In the genomic region with DNA sequence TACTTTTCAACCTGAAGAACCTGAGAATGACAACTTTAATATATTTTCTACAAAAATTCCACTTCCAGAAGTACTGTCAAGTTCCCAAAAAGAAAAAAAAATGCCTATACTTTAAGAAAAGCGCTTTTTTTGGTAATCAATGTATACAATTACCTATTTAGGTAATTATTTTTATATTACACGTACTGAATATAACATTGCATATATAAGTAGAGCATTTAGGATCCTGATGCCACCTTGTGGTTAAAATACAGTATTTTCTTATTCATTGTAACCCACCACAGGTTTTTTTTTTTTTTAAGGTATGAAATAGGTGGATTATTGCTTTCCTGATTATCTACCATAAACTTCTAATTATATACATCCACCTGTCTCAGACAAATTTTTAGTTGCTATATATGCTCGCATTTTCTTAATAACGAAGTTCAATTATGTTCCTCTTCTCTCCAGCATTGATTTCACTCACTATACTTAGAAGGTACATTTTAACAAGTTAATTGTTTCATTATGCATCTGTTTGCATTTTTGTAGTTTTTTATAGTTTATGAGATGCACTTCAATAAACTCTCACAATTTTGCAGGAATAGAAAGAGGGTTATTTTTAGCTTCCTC, we compare ENCODE assay signal across 8 cellular contexts. TPM values are rescaled to one million over a fixed set of nuclear protein-coding genes. Genes with fewer than 3 reads are reported as not detected.
A peak's percentile ranks its signal among the peaks of the same experiment; 100 is the strongest.
DNase-seq lines count a peak whose midpoint lies in the region; ATAC-seq and TF ChIP-seq lines count a peak whose summit lies in the region.

No MANE protein-coding gene starts in this region.

- H3K9ac ChIP-seq in PC-3 (ENCODE audit: low read length) (no peak overlapping the region), fibroblast of lung (ENCODE audit: insufficient read depth, low read length) (no peak overlapping the region)

- H3K27ac ChIP-seq in PC-3 (ENCODE audit: low read length) (no peak overlapping the region), fibroblast of lung (ENCODE audit: insufficient read depth, low read length) (no peak overlapping the region), esophagus squamous epithelium (no peak overlapping the region)

- no peaks in the 10 kb centered on the region for H3K36me3 Mint-ChIP-seq in HFFc6 (ENCODE audit: low read depth)

- no peaks in the 10 kb centered on the region for H3K9me3 ChIP-seq in PC-3 (ENCODE audit: low read length)
- no peaks in the 10 kb centered on the region for H3K9me3 ChIP-seq in fibroblast of lung (ENCODE audit: control insufficient read depth, insufficient read depth, low read depth, low read length)
- no peaks in the 10 kb centered on the region for H3K9me3 ChIP-seq in esophagus squamous epithelium

- 37 to 39% methylated on average over 4 of the region's 4 CpGs for WGBS in esophagus squamous epithelium, 2 donors

- H3K9me2 ChIP-seq in PC-3 (replicated peaks; ENCODE audit: low read length), result no peaks in the 10 kb centered on the region

- no peaks in the 10 kb centered on the region for H3F3A ChIP-seq in PC-3 (ENCODE audit: low read length, unreplicated experiment)

- peaks cover 14% of the 10 kb centered on the region for H3K4me1 ChIP-seq in PC-3 (ENCODE audit: insufficient read depth, low read length)
- no peaks in the 10 kb centered on the region for H3K4me1 ChIP-seq in fibroblast of lung (ENCODE audit: control insufficient read depth, extremely low read depth, insufficient read depth, low read length)
- H3K4me1 ChIP-seq in esophagus squamous epithelium, result peaks cover 2 to 12% (median 9%) of the 10 kb centered on the region in 3 donors

- POLR2A ChIA-PET in PC-3 (lab: Charles Lee; ENCODE audit: unreplicated experiment), result no interaction called here

- H3K79me2 ChIP-seq in PC-3 (ENCODE audit: low read length) (peaks cover 14% of the 10 kb centered on the region), fibroblast of lung (ENCODE audit: control insufficient read depth, insufficient read depth, low read length) (no peaks in the 10 kb centered on the region)

- H4K20me1 ChIP-seq in PC-3 (ENCODE audit: low read length) (no peaks in the 10 kb centered on the region), fibroblast of lung (ENCODE audit: control insufficient read depth, extremely low read depth, insufficient read depth, low read length) (no peaks in the 10 kb centered on the region)

- H3K36me3 ChIP-seq in PC-3 (ENCODE audit: low read depth, low read length) (no peaks in the 10 kb centered on the region; the same call in 1 of the 2 replicates), fibroblast of lung (ENCODE audit: control insufficient read depth, insufficient read depth, low read length) (no peaks in the 10 kb centered on the region), esophagus squamous epithelium (no peaks in the 10 kb centered on the region)

- H3K27me3 Mint-ChIP-seq in HFFc6 (ENCODE audit: insufficient read depth), result no peaks in the 10 kb centered on the region

- DNase-seq in DMS153 treated with DMSO at 0.1 percent for 48 hours (lab: John Stamatoyannopoulos, UW; ENCODE audit: unreplicated experiment), result peak; percentile 10
- no peak for DNase-seq in HFFc6
- DNase-seq in PC-3, result peak; percentile 61
- peak; percentile 14 to 53 for DNase-seq in fibroblast of lung (ENCODE audit: low read depth in 2 of 2)
- no peak for DNase-seq in esophagus squamous epithelium (lab: John Stamatoyannopoulos, UW)
- DNase-seq in stimulated activated CD4-positive, alpha-beta T cell treated with anti-CD3 and anti-CD28 coated beads, Interleukin-2, amount 100 ng/mL, for 24 hours, result no peak
- DNase-seq in NCI-H2196 treated with DMSO at 0.1 percent for 48 hours (lab: John Stamatoyannopoulos, UW; ENCODE audit: unreplicated experiment), result no peak
- DNase-seq in activated CD4-positive, CD25-positive, alpha-beta regulatory T cell treated with anti-CD3 and anti-CD28 coated beads, Interleukin-2, amount 50 U/mL, for 72 hours, result no peak

- no peaks in the 10 kb centered on the region for H3K27me3 ChIP-seq in PC-3 (ENCODE audit: low read length)
- H3K27me3 ChIP-seq in fibroblast of lung (ENCODE audit: control insufficient read depth, insufficient read depth, low read length), result no peaks in the 10 kb centered on the region
- peaks cover 0 to 8% (median 0%) of the 10 kb centered on the region in 4 donors for H3K27me3 ChIP-seq in esophagus squamous epithelium

- no peak overlapping the region for H3K27ac Mint-ChIP-seq in HFFc6

- BruUV-seq in PC-3 (replicated peaks; lab: Mats Ljungman, UMichigan), result no TSS peak

- H3K4me2 ChIP-seq in PC-3 (ENCODE audit: low read length) (no peak overlapping the region), fibroblast of lung (ENCODE audit: extremely low read depth, insufficient read depth, low read length) (no peak overlapping the region)

- TF ChIP-seq POLR2A in esophagus squamous epithelium (IDR thresholded peaks at IDR 0.05), result no peak

- CTCF ChIA-PET in PC-3 (lab: Charles Lee), result no interaction called here

- 0 out of 2 replicates have a peak, but pooled peaks have one; percentile 25 for ATAC-seq in PC-3

- H3K4me3 ChIP-seq in PC-3 (ENCODE audit: low read length) (no peak overlapping the region), fibroblast of lung (replicated peaks in 1 of 4; ENCODE audit: control extremely low read depth in 1 of 4, insufficient read depth in 1 of 4, low read depth in 3 of 4, low read length in 4 of 4) (no peak overlapping the region), esophagus squamous epithelium (no peak overlapping the region)

- TF ChIP-seq CTCF in HFFc6 (IDR thresholded peaks at IDR 0.05) (peak; percentile 83), PC-3 (conservative IDR thresholded peaks at IDR 0.05; ENCODE audit: low read depth, low read length) (peak; percentile 59), fibroblast of lung (conservative IDR thresholded peaks at IDR 0.05 in 1 of 2, IDR thresholded peaks at IDR 0.05 in 1 of 2; ENCODE audit: low read depth in 1 of 2, low read length in 2 of 2) (peak in 1 of 2 donors; percentile 42), esophagus squamous epithelium (IDR thresholded peaks at IDR 0.05) (peak in 3 of 6 experiments; percentile 22 to 55 (median 43))

- no peaks in the 10 kb centered on the region for H3K9me3 Mint-ChIP-seq in HFFc6

- peaks cover 13% of the 10 kb centered on the region for H3K4me1 Mint-ChIP-seq in HFFc6 (ENCODE audit: low read depth)

- intact Hi-C loops in PC-3 (cut with micrococcal nuclease), result loop anchor here (1.0 to 5.0 kb wide), 3 partner anchors 345 to 564 kb away; no protein-coding TSS in a partner anchor
- intact Hi-C loops in esophagus squamous epithelium (cut with DNase I), result no loop called here

- no peak overlapping the region for H3K4me3 Mint-ChIP-seq in HFFc6

- H2AFZ ChIP-seq in PC-3 (ENCODE audit: low read length) (no peak overlapping the region), fibroblast of lung (ENCODE audit: low read length) (no peak overlapping the region)

RNA-seq across cellular contexts. Expression of gene MAP9, which starts 5.2 kb away (rescaled TPM):
- total RNA-seq in HFFc6 (2021; fragmentation: NEBNext Ultra II Directional; extraction: Animal tissue kit (Norgen Biotek cat#: 25700)), result 10 to 100 TPM in 2 of 6 experiments, 1 to 10 TPM in 4; 5.9 to 12.1 (median 7.0) TPM
- total RNA-seq in PC-3 (2014; rRNA removed) (3.6 and 10.6 TPM in 2 replicates), fibroblast of lung (10.3 and 12.6 TPM in 2 replicates), esophagus squamous epithelium (1 to 10 TPM; 1.9 to 4.2 (median 3.2) TPM)
- 10.5 and 14.7 TPM in 2 replicates for polyA plus RNA-seq in fibroblast of lung
- 7.4 and 9.6 TPM in 2 replicates for polyA plus RNA-seq in fibroblast of lung (2012)
- 0.26 and 0.35 TPM in 2 replicates for polyA minus RNA-seq in fibroblast of lung (ENCODE audit: low replicate concordance)

Comparison
In these comparisons a context has a peak if more than half of its experiments do, and no peak if none do; other contexts are left out.
1. DNase-seq: peak in DMS153 treated with DMSO at 0.1 percent for 48 hours (single experiment), PC-3 (single experiment) and fibroblast of lung (2 of 2); none in HFFc6 (single experiment), esophagus squamous epithelium (single experiment), stimulated activated CD4-positive, alpha-beta T cell treated with anti-CD3 and anti-CD28 coated beads, Interleukin-2, amount 100 ng/mL, for 24 hours (0 of 2), NCI-H2196 treated with DMSO at 0.1 percent for 48 hours (single experiment) and activated CD4-positive, CD25-positive, alpha-beta regulatory T cell treated with anti-CD3 and anti-CD28 coated beads, Interleukin-2, amount 50 U/mL, for 72 hours (single experiment).